ENCODE assay signal across 15 cellular contexts in the genomic region with DNA sequence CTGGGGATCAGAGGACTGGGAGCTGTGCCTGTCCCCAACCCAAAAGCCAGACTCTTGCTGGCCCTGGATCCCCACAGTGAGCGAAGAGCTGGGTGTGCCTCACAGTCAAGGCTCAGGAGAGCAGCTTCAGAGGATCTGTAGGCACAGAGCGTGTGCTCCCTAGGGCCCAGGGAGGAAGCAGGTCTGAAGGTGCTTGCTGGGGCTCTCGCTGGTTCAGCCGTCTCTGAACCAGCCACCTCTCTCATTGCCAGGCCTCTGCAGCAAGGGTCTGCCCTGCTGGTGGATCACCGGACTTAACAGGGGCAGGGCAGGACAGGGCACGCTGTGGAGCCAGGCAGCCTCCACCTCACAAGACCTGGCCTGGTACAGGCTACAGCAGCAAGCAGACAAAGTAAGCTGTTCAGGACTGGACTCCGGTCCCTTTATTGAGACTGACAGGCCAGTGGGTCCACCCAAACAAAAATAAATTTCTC. TPM values are rescaled to one million over a fixed set of nuclear protein-coding genes. Genes with fewer than 3 reads are reported as not detected.
A peak's percentile ranks its signal among the peaks of the same experiment; 100 is the strongest.
DNase-seq lines count a peak whose midpoint lies in the region; ATAC-seq, FAIRE-seq and TF ChIP-seq lines count a peak whose summit lies in the region.
"Had no signal": no experiment of that assay in that cellular context is flagged by ENCODE, and none has a peak within 500 bp of the region (broad histone marks: within the 10 kb centered on the region; RNA-seq: fewer than 3 reads in every experiment).

No MANE protein-coding gene starts in this region.

- no peaks in the 10 kb centered on the region for H3K27me3 Mint-ChIP-seq in IgD-negative memory B cell

- H3K4me3 Mint-ChIP-seq in IgD-negative memory B cell, result peak overlapping the region in 1 of 4 donors; percentile 72
- H3K4me3 Mint-ChIP-seq: HFFc6 had no signal

- peak overlapping the region in 6 of 11 experiments; percentile 4 to 60 (median 22); a peak in 7 of 22 replicates for H3K4me2 ChIP-seq in BLaER1 treated with 17β-estradiol and CSF1 and Interleukin-3, amounts not matched to agents 10 nM and 100 nM
- H3K4me2 ChIP-seq in K562 (ENCODE audit: insufficient read depth, low read length) (no peak overlapping the region), parathyroid adenoma (ENCODE audit: low read length) (no peak overlapping the region)

- H3K9me1 ChIP-seq in K562 (ENCODE audit: control insufficient read depth, insufficient read depth, low read length), result peaks cover 8% of the 10 kb centered on the region

- peaks cover 98 to 100% (median 99%) of the 10 kb centered on the region in 11 experiments for H3K36me3 ChIP-seq in BLaER1 treated with 17β-estradiol and CSF1 and Interleukin-3, amounts not matched to agents 10 nM and 100 nM
- H3K36me3 ChIP-seq in K562 (ENCODE audit: control insufficient read depth, insufficient read depth, low read length), result peaks cover 94% of the 10 kb centered on the region
- no peaks in the 10 kb centered on the region for H3K36me3 ChIP-seq in parathyroid adenoma (ENCODE audit: control insufficient read depth, insufficient read depth, low read length)

- peak overlapping the region in 2 of 3 donors; percentile 82 to 86 for H3K27ac Mint-ChIP-seq in IgD-negative memory B cell

- intact Hi-C loops in K562 (cut with micrococcal nuclease), result no loop called here

- TF ChIP-seq CTCF in K562 (IDR thresholded peaks at IDR 0.05 in 2 of 3, conservative IDR thresholded peaks at IDR 0.05 in 1 of 3; ENCODE audit: insufficient read depth in 2 of 3, low read depth in 1 of 3, low read length in 3 of 3) (no peak), parathyroid adenoma (IDR thresholded peaks at IDR 0.05) (no peak)

- H3K4me1 Mint-ChIP-seq in IgD-negative memory B cell, result peaks cover 0 to 3% (median 3%) of the 10 kb centered on the region in 3 donors

- TF ChIP-seq RAD21 in K562 (CRISPR knock-in tag; conservative IDR thresholded peaks at IDR 0.05 in 1 of 2, IDR thresholded peaks at IDR 0.05 in 1 of 2), result no peak

- peak; percentile 2; the same call in 1 of the 3 replicates for ATAC-seq in K562

- no peak for FAIRE-seq in K562 (lab: Jason Lieb, UNC)
- FAIRE-seq: bronchial epithelial cell, G401.6 had no signal

- H3K4me3 ChIP-seq in BLaER1 treated with 17β-estradiol and CSF1 and Interleukin-3, amounts not matched to agents 10 nM and 100 nM, result no peak overlapping the region
- H3K4me3 ChIP-seq in K562, result no peak overlapping the region
- H3K4me3 ChIP-seq in parathyroid adenoma (ENCODE audit: low read depth, low read length), result no peak overlapping the region
- H3K4me3 ChIP-seq: esophagus muscularis mucosa, MG63, Peyer's patch had no signal

- H3K9ac ChIP-seq in BLaER1 treated with 17β-estradiol and CSF1 and Interleukin-3, amounts not matched to agents 10 nM and 100 nM, result peak overlapping the region; percentile 31 to 72 (median 51); a peak in 17 of 22 replicates
- H3K9ac ChIP-seq in K562 (ENCODE audit: insufficient read depth in 1 of 2, low read depth in 2 of 2, low read length in 2 of 2), result peak overlapping the region in 1 of 2 experiments; percentile 53; a peak in 1 of 4 replicates
- no peak overlapping the region for H3K9ac ChIP-seq in parathyroid adenoma

- no peaks in the 10 kb centered on the region for H3K9me3 Mint-ChIP-seq in IgD-negative memory B cell
- H3K9me3 Mint-ChIP-seq: HFFc6 had no signal

- CTCF ChIA-PET in K562 (lab: Yijun Ruan, JAX; ENCODE audit: low intra/inter-chr PET ratio), result no interaction called here

- H3K4me1 ChIP-seq in BLaER1 treated with 17β-estradiol and CSF1 and Interleukin-3, amounts not matched to agents 10 nM and 100 nM, result peaks cover 13 to 56% (median 31%) of the 10 kb centered on the region in 10 experiments
- H3K4me1 ChIP-seq in K562 (replicated peaks in 1 of 2; ENCODE audit: control insufficient read depth in 2 of 2, insufficient read depth in 2 of 2, low read length in 2 of 2) (peaks cover 20 to 43% of the 10 kb centered on the region in 2 experiments), parathyroid adenoma (no peaks in the 10 kb centered on the region)
- H3K4me1 ChIP-seq: BE2C had no signal

- H3K27ac ChIP-seq in BLaER1 treated with 17β-estradiol and CSF1 and Interleukin-3, amounts not matched to agents 10 nM and 100 nM, result peak overlapping the region in 9 of 11 experiments; percentile 10 to 87 (median 71); a peak in 13 of 22 replicates
- H3K27ac ChIP-seq in K562 (ENCODE audit: extremely low read depth, low read depth, low read length), result no peak overlapping the region
- peak overlapping the region; percentile 4 for H3K27ac ChIP-seq in parathyroid adenoma
- H3K27ac ChIP-seq: Peyer's patch had no signal

- no peaks in the 10 kb centered on the region for H3K9me3 ChIP-seq in BLaER1 treated with 17β-estradiol and CSF1 and Interleukin-3, amounts not matched to agents 10 nM and 100 nM (replicated peaks in 1 of 11)
- H3K9me3 ChIP-seq in K562 (replicated peaks; ENCODE audit: control insufficient read depth, insufficient read depth, low read depth, low read length), result no peaks in the 10 kb centered on the region
- H3K9me3 ChIP-seq in parathyroid adenoma (ENCODE audit: control insufficient read depth, low read length), result no peaks in the 10 kb centered on the region
- H3K9me3 ChIP-seq: BE2C, esophagus muscularis mucosa, MG63, Peyer's patch had no signal

- H2AFZ ChIP-seq in K562 (ENCODE audit: low read depth, low read length), result no peak overlapping the region
- no peak overlapping the region for H2AFZ ChIP-seq in parathyroid adenoma

- peaks cover 0 to 83% (median 43%) of the 10 kb centered on the region in 11 experiments; a peak in 18 of 22 replicates for H4K20me1 ChIP-seq in BLaER1 treated with 17β-estradiol and CSF1 and Interleukin-3, amounts not matched to agents 10 nM and 100 nM
- peaks cover 13% of the 10 kb centered on the region; the same call in 1 of the 2 replicates for H4K20me1 ChIP-seq in K562 (replicated peaks; ENCODE audit: control insufficient read depth, insufficient read depth, low read length)

- no peak; the same call in 1 of the 2 replicates for TF ChIP-seq POLR2A in K562 (conservative IDR thresholded peaks at IDR 0.05)

- in situ Hi-C loops in K562 (cut with MboI), result no loop called here

- no peaks in the 10 kb centered on the region for H3K27me3 ChIP-seq in BLaER1 treated with 17β-estradiol and CSF1 and Interleukin-3, amounts not matched to agents 10 nM and 100 nM
- H3K27me3 ChIP-seq in K562 (ENCODE audit: control insufficient read depth in 2 of 2, insufficient read depth in 2 of 2, low read length in 2 of 2), result no peaks in the 10 kb centered on the region
- no peaks in the 10 kb centered on the region for H3K27me3 ChIP-seq in parathyroid adenoma (ENCODE audit: control insufficient read depth, insufficient read depth, low read length)
- H3K27me3 ChIP-seq: BE2C, esophagus muscularis mucosa, MG63, Peyer's patch had no signal

- TF ChIP-seq EP300 in K562 (IDR thresholded peaks at IDR 0.05; ENCODE audit: low read length), result no peak

- POLR2A ChIA-PET in K562 (lab: Yijun Ruan, JAX), result interaction anchor here (0.8 to 3.7 kb wide), 6 partner anchors 9 to 23 kb away, joined by 3 to 20 read pairs (median 4); a partner anchor contains a TSS

- 89% methylated on average over 7 of the region's 7 CpGs for WGBS in K562 (ENCODE audit: insufficient coverage, low coverage, missing lambda C conversion rate)

- H3K79me2 ChIP-seq in K562 (ENCODE audit: control insufficient read depth, insufficient read depth, low read length) (no peaks in the 10 kb centered on the region), parathyroid adenoma (no peaks in the 10 kb centered on the region)

- no TSS peak for BruUV-seq in K562 (replicated peaks; lab: Mats Ljungman, UMichigan)

- no peaks in the 10 kb centered on the region for H3K36me3 Mint-ChIP-seq in IgD-negative memory B cell

- no peak for DNase-seq in K562 (ENCODE audit: extremely low read depth in 1 of 4, low spot score in 3 of 4)
- no peak for DNase-seq in SIG-M5 treated with dmso at 0.1 percent for 504 hours (lab: John Stamatoyannopoulos, UW; ENCODE audit: unreplicated experiment)
- no peak for DNase-seq in GM03348 (ENCODE audit: low spot score)
- DNase-seq in dermis blood vessel endothelial cell, result no peak
- DNase-seq: activated T-cell treated with anti-CD3 and anti-CD28 coated beads, Interleukin-2, amount 50 U/mL, for 1 hour; HFFc6; MG63; Peyer's patch had no signal

RNA-seq across cellular contexts. Expression of a gene that starts 13.8 kb away (rescaled TPM):
- polyA plus RNA-seq in IgD-negative memory B cell (98.9 TPM), K562 (2011; rRNA removed) (11.1 and 15.3 TPM in 2 replicates), K562 (2014; fragmentation: Illumina TruSeq; extraction: Trizol) (27.8 and 33.7 TPM in 2 replicates), K562 (2014; fragmentation: Nextera tagmentation; extraction: Ambion mirVana) (10 to 100 TPM in 1 of 2 experiments, 1 to 10 TPM in 1; 5.8 to 12.9 TPM), K562 (2014; rRNA removed) (18.9 and 20.0 TPM in 2 replicates)
- total RNA-seq in K562 (2011; cell fraction: chromatin; rRNA removed; ENCODE audit: low replicate concordance), result 23.1 and 62.7 TPM in 2 replicates
- 46.3 and 47.2 TPM in 2 replicates for total RNA-seq in K562 (2011; cell fraction: nucleolus; rRNA removed)
- 25.7 and 30.1 TPM in 2 replicates for total RNA-seq in K562 (2011; cell fraction: nucleoplasm; rRNA removed)
- total RNA-seq in K562 (2014; rRNA removed) (9.8 and 12.3 TPM in 2 replicates), K562 (2014; rRNA removed; fragmentation: Illumina TruSeq; extraction: Trizol) (7.7 and 9.6 TPM in 2 replicates), K562 (2015; rRNA removed; fragmentation: Illumina TruSeq; extraction: Trizol) (9.7 and 11.3 TPM in 2 replicates), K562 (2021) (29.4 and 30.0 TPM in 2 replicates), dermis blood vessel endothelial cell (13.3 and 16.2 TPM in 2 replicates)
- 20.6 and 30.6 TPM in 2 replicates for polyA plus RNA-seq in K562 (2011; cell fraction: cytosol; rRNA removed)
- polyA plus RNA-seq in K562 (2011; cell fraction: nucleus; rRNA removed), result 50.4 and 55.2 TPM in 2 replicates
- 25.3 and 34.4 TPM in 2 replicates for polyA plus RNA-seq in K562 (2012)
- 10.7 and 11.1 TPM in 2 replicates for polyA minus RNA-seq in K562 (2011; rRNA and poly(A)+ RNA removed)
- 15.3 and 20.8 TPM in 2 replicates for polyA minus RNA-seq in K562 (2011; cell fraction: cytosol; rRNA and poly(A)+ RNA removed)
- polyA minus RNA-seq in K562 (2011; cell fraction: nucleus; rRNA and poly(A)+ RNA removed), result 29.6 and 39.9 TPM in 2 replicates

RNA-seq across cellular contexts. Expression of a gene that starts 23.7 kb away (rescaled TPM):
- polyA plus RNA-seq in IgD-negative memory B cell (15.1 TPM), K562 (2011; rRNA removed) (4.8 and 9.5 TPM in 2 replicates), K562 (2014; fragmentation: Illumina TruSeq; extraction: Trizol) (9.0 and 12.6 TPM in 2 replicates), K562 (2014; fragmentation: Nextera tagmentation; extraction: Ambion mirVana) (under 1 TPM; 0.39 to 0.50 TPM), K562 (2014; rRNA removed) (10.4 and 13.2 TPM in 2 replicates)
- 44.9 and 117 TPM in 2 replicates for total RNA-seq in K562 (2011; cell fraction: chromatin; rRNA removed; ENCODE audit: low replicate concordance)
- total RNA-seq in K562 (2011; cell fraction: nucleolus; rRNA removed), result 57.4 and 66.4 TPM in 2 replicates
- 50.4 and 55.9 TPM in 2 replicates for total RNA-seq in K562 (2011; cell fraction: nucleoplasm; rRNA removed)
- total RNA-seq in K562 (2014; rRNA removed) (11.6 and 14.0 TPM in 2 replicates), K562 (2014; rRNA removed; fragmentation: Illumina TruSeq; extraction: Trizol) (3.3 and 4.3 TPM in 2 replicates), K562 (2015; rRNA removed; fragmentation: Illumina TruSeq; extraction: Trizol) (7.6 and 7.7 TPM in 2 replicates), K562 (2021) (13.8 and 16.0 TPM in 2 replicates), dermis blood vessel endothelial cell (14.8 and 17.4 TPM in 2 replicates)
- 5.6 and 9.3 TPM in 2 replicates for polyA plus RNA-seq in K562 (2011; cell fraction: cytosol; rRNA removed)
- polyA plus RNA-seq in K562 (2011; cell fraction: nucleus; rRNA removed), result 35.4 and 61.3 TPM in 2 replicates
- polyA plus RNA-seq in K562 (2012), result 8.2 and 13.0 TPM in 2 replicates
- polyA minus RNA-seq in K562 (2011; rRNA and poly(A)+ RNA removed), result 8.5 and 9.4 TPM in 2 replicates
- polyA minus RNA-seq in K562 (2011; cell fraction: cytosol; rRNA and poly(A)+ RNA removed), result 6.1 and 7.8 TPM in 2 replicates
- polyA minus RNA-seq in K562 (2011; cell fraction: nucleus; rRNA and poly(A)+ RNA removed), result 23.6 and 24.7 TPM in 2 replicates

RNA-seq across cellular contexts. Expression of a gene that starts 36.3 kb away (rescaled TPM):
- polyA plus RNA-seq in IgD-negative memory B cell (1.3 TPM), K562 (2011; rRNA removed) (12.2 and 24.1 TPM in 2 replicates), K562 (2014; fragmentation: Illumina TruSeq; extraction: Trizol) (25.8 and 26.5 TPM in 2 replicates), K562 (2014; fragmentation: Nextera tagmentation; extraction: Ambion mirVana) (1 to 10 TPM; 2.8 to 6.6 TPM), K562 (2014; rRNA removed) (24.5 and 25.6 TPM in 2 replicates)
- 8.2 and 29.4 TPM in 2 replicates for total RNA-seq in K562 (2011; cell fraction: chromatin; rRNA removed; ENCODE audit: low replicate concordance)
- total RNA-seq in K562 (2011; cell fraction: nucleolus; rRNA removed), result 32.4 and 37.9 TPM in 2 replicates
- total RNA-seq in K562 (2011; cell fraction: nucleoplasm; rRNA removed), result 20.8 and 24.0 TPM in 2 replicates
- total RNA-seq in K562 (2014; rRNA removed) (18.6 and 28.2 TPM in 2 replicates), K562 (2014; rRNA removed; fragmentation: Illumina TruSeq; extraction: Trizol) (5.5 and 9.1 TPM in 2 replicates), K562 (2015; rRNA removed; fragmentation: Illumina TruSeq; extraction: Trizol) (16.8 and 17.6 TPM in 2 replicates), K562 (2021) (28.7 and 29.3 TPM in 2 replicates), dermis blood vessel endothelial cell (2.4 and 5.4 TPM in 2 replicates)
- polyA plus RNA-seq in K562 (2011; cell fraction: cytosol; rRNA removed), result 41.5 and 45.1 TPM in 2 replicates
- 26.5 and 28.2 TPM in 2 replicates for polyA plus RNA-seq in K562 (2011; cell fraction: nucleus; rRNA removed)
- 30.0 and 78.8 TPM in 2 replicates for polyA plus RNA-seq in K562 (2012)
- polyA minus RNA-seq in K562 (2011; rRNA and poly(A)+ RNA removed), result 8.0 and 8.4 TPM in 2 replicates
- 11.8 and 17.6 TPM in 2 replicates for polyA minus RNA-seq in K562 (2011; cell fraction: cytosol; rRNA and poly(A)+ RNA removed)
- 8.2 and 11.1 TPM in 2 replicates for polyA minus RNA-seq in K562 (2011; cell fraction: nucleus; rRNA and poly(A)+ RNA removed)

RNA-seq across cellular contexts. Expression of a gene that starts 57.2 kb away (rescaled TPM):
- 107 TPM for polyA plus RNA-seq in IgD-negative memory B cell
- total RNA-seq in K562 (2011; cell fraction: chromatin; rRNA removed; ENCODE audit: low replicate concordance), result 129 and 346 TPM in 2 replicates
- 275 and 312 TPM in 2 replicates for total RNA-seq in K562 (2011; cell fraction: nucleolus; rRNA removed)
- 187 and 194 TPM in 2 replicates for total RNA-seq in K562 (2011; cell fraction: nucleoplasm; rRNA removed)
- total RNA-seq in K562 (2014; rRNA removed), result 26.0 and 30.5 TPM in 2 replicates
- total RNA-seq in K562 (2014; rRNA removed; fragmentation: Illumina TruSeq; extraction: Trizol), result 16.1 and 21.2 TPM in 2 replicates
- total RNA-seq in K562 (2015; rRNA removed; fragmentation: Illumina TruSeq; extraction: Trizol), result 40.5 and 42.9 TPM in 2 replicates
- 51.9 and 53.0 TPM in 2 replicates for total RNA-seq in K562 (2021)
- polyA plus RNA-seq in K562 (2011; rRNA removed), result 28.3 and 44.7 TPM in 2 replicates
- 54.6 and 66.3 TPM in 2 replicates for polyA plus RNA-seq in K562 (2011; cell fraction: cytosol; rRNA removed)
- 192 and 235 TPM in 2 replicates for polyA plus RNA-seq in K562 (2011; cell fraction: nucleus; rRNA removed)
- polyA plus RNA-seq in K562 (2012), result 60.5 and 80.5 TPM in 2 replicates
- polyA plus RNA-seq in K562 (2014; fragmentation: Illumina TruSeq; extraction: Trizol), result 60.3 and 61.7 TPM in 2 replicates
- polyA plus RNA-seq in K562 (2014; fragmentation: Nextera tagmentation; extraction: Ambion mirVana), result 10 to 100 TPM in 1 of 2 experiments, 1 to 10 TPM in 1; 8.8 to 12.4 TPM
- polyA plus RNA-seq in K562 (2014; rRNA removed), result 47.8 and 51.2 TPM in 2 replicates
- polyA minus RNA-seq in K562 (2011; rRNA and poly(A)+ RNA removed), result 32.6 and 38.8 TPM in 2 replicates
- polyA minus RNA-seq in K562 (2011; cell fraction: cytosol; rRNA and poly(A)+ RNA removed), result 32.9 and 38.3 TPM in 2 replicates
- 74.4 and 74.6 TPM in 2 replicates for polyA minus RNA-seq in K562 (2011; cell fraction: nucleus; rRNA and poly(A)+ RNA removed)
- total RNA-seq in dermis blood vessel endothelial cell, result 47.8 and 48.1 TPM in 2 replicates

RNA-seq across cellular contexts. Expression of a gene that starts 57.3 kb away (rescaled TPM):
- polyA plus RNA-seq in IgD-negative memory B cell (1.6 TPM), K562 (2011; rRNA removed) (0.22 and 0.83 TPM in 2 replicates), K562 (2014; fragmentation: Illumina TruSeq; extraction: Trizol) (0.46 and 0.61 TPM in 2 replicates), K562 (2014; fragmentation: Nextera tagmentation; extraction: Ambion mirVana) (under 1 TPM; 0.30 to 0.32 TPM), K562 (2014; rRNA removed) (1.0 and 1.1 TPM in 2 replicates)
- 0.69 and 3.4 TPM in 2 replicates for total RNA-seq in K562 (2011; cell fraction: chromatin; rRNA removed; ENCODE audit: low replicate concordance)
- 3.7 and 4.2 TPM in 2 replicates for total RNA-seq in K562 (2011; cell fraction: nucleolus; rRNA removed)
- 1.5 and 1.8 TPM in 2 replicates for total RNA-seq in K562 (2011; cell fraction: nucleoplasm; rRNA removed)
- total RNA-seq in K562 (2014; rRNA removed) (1.5 and 1.7 TPM in 2 replicates), K562 (2014; rRNA removed; fragmentation: Illumina TruSeq; extraction: Trizol) (not detected in 2 replicates), K562 (2015; rRNA removed; fragmentation: Illumina TruSeq; extraction: Trizol) (0.54 and 0.72 TPM in 2 replicates), K562 (2021) (1.2 and 1.9 TPM in 2 replicates), dermis blood vessel endothelial cell (3.2 and 4.4 TPM in 2 replicates)
- 0.59 and 1.2 TPM in 2 replicates for polyA plus RNA-seq in K562 (2011; cell fraction: cytosol; rRNA removed)
- polyA plus RNA-seq in K562 (2011; cell fraction: nucleus; rRNA removed), result 1.7 and 2.3 TPM in 2 replicates
- 0.81 and 2.2 TPM in 2 replicates for polyA plus RNA-seq in K562 (2012)
- 0.72 TPM in 1 of 2 replicates, not detected in the other for polyA minus RNA-seq in K562 (2011; rRNA and poly(A)+ RNA removed)
- polyA minus RNA-seq in K562 (2011; cell fraction: cytosol; rRNA and poly(A)+ RNA removed), result not detected in 2 replicates
- 2.3 and 3.1 TPM in 2 replicates for polyA minus RNA-seq in K562 (2011; cell fraction: nucleus; rRNA and poly(A)+ RNA removed)

Comparison
In these comparisons a context has a peak if more than half of its experiments do, and no peak if none do; other contexts are left out.
1. H3K4me2 ChIP-seq: peak in BLaER1 treated with 17β-estradiol and CSF1 and Interleukin-3, amounts not matched to agents 10 nM and 100 nM (6 of 11); none in K562 (single experiment) and parathyroid adenoma (single experiment).